18 cellular contexts compared by ENCODE assay signal in the genomic region with DNA sequence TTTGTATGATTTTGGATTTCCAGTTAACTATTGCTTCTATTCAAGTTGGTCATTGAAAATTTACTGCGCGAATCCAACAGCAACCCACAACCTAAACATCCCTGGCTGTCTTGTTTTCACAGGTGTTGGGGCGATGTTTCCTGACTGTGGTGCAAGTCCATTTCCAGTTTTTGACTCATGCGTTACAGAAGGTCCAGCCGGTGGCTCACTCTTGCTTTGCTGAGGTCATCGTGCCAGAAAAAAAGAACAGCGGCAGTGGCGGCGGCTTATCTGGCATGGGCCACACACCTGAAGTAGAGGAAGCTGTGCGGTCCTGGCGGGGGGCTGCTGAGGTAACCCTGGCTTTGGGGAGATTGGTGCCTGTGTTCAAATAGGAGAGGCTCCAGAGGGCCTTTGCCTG. TPM values are rescaled to one million over a fixed set of nuclear protein-coding genes. Genes with fewer than 3 reads are reported as not detected.
DNase-seq lines count a peak whose midpoint lies in the region; ATAC-seq and TF ChIP-seq lines count a peak whose summit lies in the region.
"Had no signal": no experiment of that assay in that cellular context is flagged by ENCODE, and none has a peak within 500 bp of the region (broad histone marks: within the 10 kb centered on the region; RNA-seq: fewer than 3 reads in every experiment).

No MANE protein-coding gene starts in this region.

- no peak overlapping the region for H3K4me3 Mint-ChIP-seq in endothelial cell (ENCODE audit: unreplicated experiment)

- TF ChIP-seq CTCF in heart right ventricle (IDR thresholded peaks at IDR 0.05) = no peak
- no peak for TF ChIP-seq CTCF in endothelial cell (IDR thresholded peaks at IDR 0.05; ENCODE audit: unreplicated experiment)
- no peak for TF ChIP-seq CTCF in upper lobe of right lung (IDR thresholded peaks at IDR 0.05)
- no peak for TF ChIP-seq CTCF in SK-N-SH (IDR thresholded peaks at IDR 0.05)

- H3K9me2 ChIP-seq in SK-N-SH = no peaks in the 10 kb centered on the region

- H3K27ac ChIP-seq in heart right ventricle = peak overlapping the region in 8 of 10 donors; percentile 21 to 83 (median 52)
- peak overlapping the region; percentile 13 for H3K27ac ChIP-seq in upper lobe of right lung
- no peak overlapping the region for H3K27ac ChIP-seq in SK-N-SH (ENCODE audit: low read depth in 2 of 2, low read length in 1 of 2)
- H3K27ac ChIP-seq: A549 had no signal

- WGBS in heart right ventricle, 2 donors = 69 to 81% methylated on average over 11 of the region's 11 CpGs
- WGBS in SK-N-SH (ENCODE audit: low lambda C conversion rate) = 94% methylated on average over 11 of the region's 11 CpGs

- H3K36me3 ChIP-seq in heart right ventricle (peaks cover 0 to 58% (median 21%) of the 10 kb centered on the region in 9 donors), upper lobe of right lung (peaks cover 39% of the 10 kb centered on the region), SK-N-SH (replicated peaks in 1 of 2; ENCODE audit: control insufficient read depth in 1 of 2, insufficient read depth in 2 of 2, low read length in 1 of 2) (peaks cover 4% of the 10 kb centered on the region in 2 experiments)

- CTCF ChIA-PET in SK-N-SH (lab: Yijun Ruan, JAX) = interaction anchor here (1.3 kb wide), 1 partner anchor 19 kb away, joined by 5 read pairs; no protein-coding TSS in a partner anchor

- peaks cover 15% of the 10 kb centered on the region; the same call in 1 of the 2 replicates for H3K79me2 ChIP-seq in SK-N-SH (ENCODE audit: insufficient read depth)

- POLR2A ChIA-PET in SK-N-SH (lab: Yijun Ruan, JAX) = interaction anchor here (0.6 kb wide), 1 partner anchor 107 kb away, joined by 7 read pairs; no protein-coding TSS in a partner anchor

- no peak overlapping the region for H3K4me2 ChIP-seq in SK-N-SH
- H3K4me2 ChIP-seq: A549 had no signal

- H3K4me1 Mint-ChIP-seq in endothelial cell (ENCODE audit: unreplicated experiment) = peaks cover 40% of the 10 kb centered on the region

- H3K4me3 ChIP-seq in heart right ventricle (no peak overlapping the region), upper lobe of right lung (no peak overlapping the region), SK-N-SH (ENCODE audit: low read depth in 2 of 2, low read length in 1 of 2) (no peak overlapping the region)
- H3K4me3 ChIP-seq: A549, Peyer's patch, upper lobe of left lung had no signal

- no peaks in the 10 kb centered on the region for H3F3A ChIP-seq in SK-N-SH (replicated peaks; ENCODE audit: insufficient read depth)

- no peak overlapping the region for H2AFZ ChIP-seq in SK-N-SH (ENCODE audit: low read depth)

- peaks cover 27% of the 10 kb centered on the region for H3K36me3 Mint-ChIP-seq in endothelial cell (ENCODE audit: low read depth, unreplicated experiment)

- no peak overlapping the region for H3K9ac ChIP-seq in SK-N-SH

- peak overlapping the region; percentile 95 for H3K27ac Mint-ChIP-seq in endothelial cell (ENCODE audit: unreplicated experiment)

- TF ChIP-seq RAD21 in SK-N-SH (IDR thresholded peaks at IDR 0.05; ENCODE audit: low read length) = no peak

- H3K4me1 ChIP-seq in heart right ventricle (peaks cover 15 to 61% (median 39%) of the 10 kb centered on the region in 9 donors), upper lobe of right lung (peaks cover 26% of the 10 kb centered on the region), SK-N-SH (ENCODE audit: control insufficient read depth in 1 of 2, insufficient read depth in 2 of 2, low read depth in 1 of 2, low read length in 1 of 2) (peaks cover 0 to 22% of the 10 kb centered on the region in 2 experiments; a peak in 1 of 4 replicates)

- peaks cover 3% of the 10 kb centered on the region for H3K27me3 Mint-ChIP-seq in endothelial cell (ENCODE audit: unreplicated experiment)

- no peaks in the 10 kb centered on the region for H3K9me3 Mint-ChIP-seq in endothelial cell (ENCODE audit: unreplicated experiment)

- intact Hi-C loops in heart right ventricle (cut with DNase I) = loop anchor here in 2 of 10 donors (5.0 to 10.0 kb wide), 2 partner anchors 52 to 55 kb away; no protein-coding TSS in a partner anchor
- intact Hi-C loops in cardiac septum (cut with DNase I) = loop anchor here (5.0 kb wide), 1 partner anchor 47 kb away; no protein-coding TSS in a partner anchor
- intact Hi-C loops in upper lobe of right lung (cut with DNase I) = no loop called here

- H3K27me3 ChIP-seq in heart right ventricle (no peaks in the 10 kb centered on the region), upper lobe of right lung (no peaks in the 10 kb centered on the region), SK-N-SH (ENCODE audit: insufficient read depth) (no peaks in the 10 kb centered on the region)
- H3K27me3 ChIP-seq: Peyer's patch, upper lobe of left lung had no signal

- H4K20me1 ChIP-seq in SK-N-SH (ENCODE audit: insufficient read depth) = peaks cover 26% of the 10 kb centered on the region

- ATAC-seq in heart right ventricle (peak in 3 of 8 donors; percentile 13 to 52 (median 22)), upper lobe of right lung (no peak)
- ATAC-seq: A549, left colon had no signal

- DNase-seq in heart right ventricle (peak in 1 of 2 donors; percentile 22), cardiac septum (ENCODE audit: low spot score) (no peak), endothelial cell (ENCODE audit: low spot score) (no peak), non-pigmented ciliary epithelial cell (ENCODE audit: low read depth) (peak; percentile 68), upper lobe of right lung (no peak), SK-N-SH (no peak), inferior parietal cortex (ENCODE audit: extremely low spot score) (no peak), SK-N-DZ (ENCODE audit: low spot score) (no peak)
- DNase-seq: activated CD8-positive, alpha-beta memory T cell treated with anti-CD3 and anti-CD28 coated beads for 24 hours; activated gamma-delta T cell treated with Interleukin-2 at 50 U/mL for 16 hours; foreskin melanocyte; left colon; NCI-H1436; NCI-H510A; T1000; upper lobe of left lung had no signal

- H3K9me3 ChIP-seq in heart right ventricle = no peaks in the 10 kb centered on the region
- no peaks in the 10 kb centered on the region for H3K9me3 ChIP-seq in upper lobe of right lung
- no peaks in the 10 kb centered on the region for H3K9me3 ChIP-seq in SK-N-SH
- H3K9me3 ChIP-seq: A549, Peyer's patch, upper lobe of left lung had no signal

- no peak for TF ChIP-seq EP300 in SK-N-SH (IDR thresholded peaks at IDR 0.05; ENCODE audit: borderline replicate concordance in 1 of 2, low read depth in 1 of 2, low read length in 1 of 2)

TF ChIP-seq in SK-N-SH, 30 proteins besides CTCF, POLR2A, EP300 and RAD21:
- TF ChIP-seq RFX5 (IDR thresholded peaks at IDR 0.05; ENCODE audit: low read length) (no peak), EZH2phosphoT487 (IDR thresholded peaks at IDR 0.05; ENCODE audit: borderline replicate concordance, low read depth) (no peak), NRF1 (IDR thresholded peaks at IDR 0.05; ENCODE audit: low read depth, low read length) (no peak), TEAD4 (IDR thresholded peaks at IDR 0.05; ENCODE audit: borderline replicate concordance, insufficient read depth) (no peak), CHD2 (IDR thresholded peaks at IDR 0.05; ENCODE audit: low read length, partially characterized antibody) (no peak)

RNA-seq across cellular contexts. Expression of a gene that starts 45.2 kb away (rescaled TPM):
- total RNA-seq in heart right ventricle = 100 to 1,000 TPM; 517 to 711 (median 563) TPM
- 100 to 1,000 TPM; 178 to 205 TPM for polyA plus RNA-seq in heart right ventricle
- 512 TPM for total RNA-seq in cardiac septum
- total RNA-seq in endothelial cell (ENCODE audit: unreplicated experiment) = 133 TPM
- total RNA-seq in upper lobe of right lung = 144 TPM
- polyA plus RNA-seq in SK-N-SH (2012; rRNA removed) = 82.7 and 144 TPM in 2 replicates
- 71.6 and 88.3 TPM in 2 replicates for polyA plus RNA-seq in SK-N-SH (2012; cell fraction: cytosol; rRNA removed)
- 120 and 170 TPM in 2 replicates for polyA plus RNA-seq in SK-N-SH (2012; cell fraction: nucleus; rRNA removed)
- 151 and 174 TPM in 2 replicates for polyA plus RNA-seq in SK-N-DZ (2014; cell fraction: cytosol; rRNA removed)
- polyA plus RNA-seq in SK-N-DZ (2014; cell fraction: nucleus; rRNA removed) = 90.8 and 155 TPM in 2 replicates

Comparison
In these comparisons a context has a peak if more than half of its experiments do, and no peak if none do; other contexts are left out.
1. H3K27ac ChIP-seq: peak in heart right ventricle (8 of 10) and upper lobe of right lung (single experiment); none in SK-N-SH (0 of 2).